ENCODE assay signal across 18 cellular contexts in genomic region chr4:78781925-78782324, GRCh38. TPM values are rescaled to one million over a fixed set of nuclear protein-coding genes. Genes with fewer than 3 reads are reported as not detected.
DNase-seq lines count a peak whose midpoint lies in the region; ATAC-seq, FAIRE-seq and TF ChIP-seq lines count a peak whose summit lies in the region.
"Had no signal": no experiment of that assay in that cellular context is flagged by ENCODE, and none has a peak within 500 bp of the region (broad histone marks: within the 10 kb centered on the region; RNA-seq: fewer than 3 reads in every experiment).

No MANE protein-coding gene starts in this region.

- no peak overlapping the region for H2BK15ac ChIP-seq in IMR-90 (ENCODE audit: low read depth, low read length)

- H3K9me3 ChIP-seq in IMR-90 (ENCODE audit: control insufficient read depth, insufficient read depth, low read length) (no peaks in the 10 kb centered on the region), OCI-LY1 (ENCODE audit: low read length) (no peaks in the 10 kb centered on the region), left lung (no peaks in the 10 kb centered on the region)
- H3K9me3 ChIP-seq: ovary, thyroid gland had no signal

- TF ChIP-seq POLR2A in IMR-90 (IDR thresholded peaks at IDR 0.05; ENCODE audit: low read depth, low read length) = no peak

- no peak for FAIRE-seq in RCC 7860 (lab: Jason Lieb, UNC)

- no peak overlapping the region for H4K8ac ChIP-seq in IMR-90 (ENCODE audit: low read depth in 2 of 2, low read length in 2 of 2)

- H3K4me3 Mint-ChIP-seq in T-cell = no peak overlapping the region
- H3K4me3 Mint-ChIP-seq: T-helper 17 cell had no signal

- no peak overlapping the region for H3K27ac Mint-ChIP-seq in T-cell
- H3K27ac Mint-ChIP-seq: T-helper 17 cell had no signal

- H3K9ac ChIP-seq in IMR-90 (ENCODE audit: low read depth, low read length) = no peak overlapping the region
- no peak overlapping the region for H3K9ac ChIP-seq in OCI-LY1 (ENCODE audit: low read length)

- in situ Hi-C loops in IMR-90 (cut with MboI; ENCODE audit: low sequenced_read_pairs) = no loop called here

- peaks cover 4% of the 10 kb centered on the region for H3K36me3 Mint-ChIP-seq in T-cell

- H3K79me2 ChIP-seq in OCI-LY1 (ENCODE audit: insufficient read depth, low read length) = peaks cover 98% of the 10 kb centered on the region

- no peak overlapping the region for H3K56ac ChIP-seq in IMR-90 (ENCODE audit: extremely low read depth, insufficient read depth, low read length)

- CTCF ChIA-PET in IMR-90 (lab: Yijun Ruan, JAX) (interaction anchor here (0.7 kb wide), 2 partner anchors 8 to 42 kb away, joined by 3 read pairs; no protein-coding TSS in a partner anchor), T-cell (lab: Charles Lee) (interaction anchor here in 1 of 2 donors (1.0 kb wide), 1 partner anchor 82 kb away, joined by 3 read pairs; no protein-coding TSS in a partner anchor)

- no peaks in the 10 kb centered on the region for H3K9me2 ChIP-seq in OCI-LY1 (ENCODE audit: low read depth, low read length)

- H2BK20ac ChIP-seq in IMR-90 (ENCODE audit: low read depth, low read length) = no peak overlapping the region

- H3K4me1 Mint-ChIP-seq in T-cell = peaks cover 13 to 18% (median 16%) of the 10 kb centered on the region in 3 donors

- peaks cover 30 to 63% of the 10 kb centered on the region in 2 experiments for H3K79me1 ChIP-seq in IMR-90 (ENCODE audit: low read depth in 1 of 2, low read length in 2 of 2)

- 0 out of 2 replicates have a peak, but pooled peaks cover 2% of the 10 kb centered on the region for H3K36me3 ChIP-seq in IMR-90 (ENCODE audit: control insufficient read depth, insufficient read depth, low read length)
- peaks cover 32% of the 10 kb centered on the region for H3K36me3 ChIP-seq in OCI-LY1 (ENCODE audit: insufficient read depth, low read length)
- no peaks in the 10 kb centered on the region for H3K36me3 ChIP-seq in left lung
- H3K36me3 ChIP-seq: ovary, thyroid gland had no signal

- no peaks in the 10 kb centered on the region for H3K27me3 ChIP-seq in IMR-90 (ENCODE audit: control insufficient read depth, insufficient read depth, low read length)
- H3K27me3 ChIP-seq in OCI-LY1 (ENCODE audit: insufficient read depth, low read length) = no peaks in the 10 kb centered on the region
- no peaks in the 10 kb centered on the region for H3K27me3 ChIP-seq in left lung
- H3K27me3 ChIP-seq: ovary, thyroid gland had no signal

- POLR2A ChIA-PET in IMR-90 (lab: Charles Lee; ENCODE audit: unreplicated experiment) (interaction anchor here (0.6 kb wide), 1 partner anchor 1074 kb away, joined by 3 read pairs; no protein-coding TSS in a partner anchor), T-cell (lab: Charles Lee) (no interaction called here)

- TF ChIP-seq CTCF in IMR-90 (conservative IDR thresholded peaks at IDR 0.05; ENCODE audit: low read depth, low read length) (no peak), OCI-LY1 (IDR thresholded peaks at IDR 0.05; ENCODE audit: low read length) (no peak), left lung (IDR thresholded peaks at IDR 0.05) (no peak)

- H3K18ac ChIP-seq in IMR-90 (ENCODE audit: low read depth, low read length) = no peak overlapping the region

- peaks cover 11% of the 10 kb centered on the region for H3K9me1 ChIP-seq in IMR-90 (ENCODE audit: insufficient read depth, low read length)

- 0 out of 2 replicates have a peak overlapping the region, but pooled peaks have one; percentile 7 for H3K14ac ChIP-seq in IMR-90 (replicated peaks; ENCODE audit: low read depth, low read length)

- no peak overlapping the region for H4K91ac ChIP-seq in IMR-90 (ENCODE audit: insufficient read depth, low read depth, low read length)

- no peak overlapping the region for H2BK5ac ChIP-seq in IMR-90 (ENCODE audit: low read depth, low read length, poor library complexity, severe bottlenecking)

- H3K27ac ChIP-seq in IMR-90 (ENCODE audit: insufficient read depth, low read length) (no peak overlapping the region), OCI-LY1 (ENCODE audit: low read depth, low read length, poor library complexity, severe bottlenecking) (peak overlapping the region; percentile 29), left lung (peak overlapping the region in 1 of 2 donors; percentile 45)
- H3K27ac ChIP-seq: ovary, thyroid gland had no signal

- H3K4me3 ChIP-seq in IMR-90 (ENCODE audit: insufficient read depth, low read depth, low read length) = no peak overlapping the region
- H3K4me3 ChIP-seq in OCI-LY1 (ENCODE audit: low read depth, low read length, poor library complexity, severe bottlenecking) = no peak overlapping the region
- H3K4me3 ChIP-seq in left lung = no peak overlapping the region
- H3K4me3 ChIP-seq: ovary, smooth muscle cell, thyroid gland had no signal

- H3K4ac ChIP-seq in IMR-90 (ENCODE audit: low read depth, low read length) = no peak overlapping the region

- no peaks in the 10 kb centered on the region for H3F3A ChIP-seq in OCI-LY1 (ENCODE audit: insufficient read depth, low read length)

- H3K9me3 Mint-ChIP-seq in T-cell = no peaks in the 10 kb centered on the region

- H4K20me1 ChIP-seq in IMR-90 (ENCODE audit: insufficient read depth, low read length) = peaks cover 48% of the 10 kb centered on the region; the same call in 1 of the 2 replicates
- H4K20me1 ChIP-seq in OCI-LY1 (ENCODE audit: insufficient read depth, low read length) = no peaks in the 10 kb centered on the region

- H3K4me1 ChIP-seq in IMR-90 (ENCODE audit: control insufficient read depth, insufficient read depth, low read length) (peaks cover 8% of the 10 kb centered on the region; the same call in 1 of the 2 replicates), OCI-LY1 (ENCODE audit: insufficient read depth, low read length, severe bottlenecking) (peaks cover 66% of the 10 kb centered on the region), left lung (peaks cover 7 to 67% of the 10 kb centered on the region in 2 donors)

- dilution Hi-C loops in IMR-90 (cut with HindIII; ENCODE audit: low sequenced_read_pairs, unreplicated experiment) = no loop called here

- DNase-seq in DMS53 treated with DMSO at 0.1 percent for 48 hours (lab: John Stamatoyannopoulos, UW; ENCODE audit: unreplicated experiment) (peak; percentile 33), IMR-90 (no peak), left lung (no peak), RCC 7860 (ENCODE audit: low spot score) (no peak), T-cell (no peak)
- DNase-seq in stimulated activated naive CD4-positive, alpha-beta T cell (lab: John Stamatoyannopoulos, UW) = no peak
- DNase-seq: activated gamma-delta T cell, foreskin melanocyte, Karpas-422, NCI-H187 treated with DMSO at 0.1 percent for 48 hours, ovary, RPMI8226, T-helper 17 cell had no signal

- no peak overlapping the region for H2AK9ac ChIP-seq in IMR-90 (replicated peaks; ENCODE audit: low read depth, low read length, poor library complexity)

- no peak overlapping the region for H2AFZ ChIP-seq in IMR-90 (replicated peaks; ENCODE audit: low read length, poor library complexity)
- H2AFZ ChIP-seq in OCI-LY1 (ENCODE audit: low read length) = no peak overlapping the region

- 80% methylated on average over 1 of the region's 3 CpGs; no CpG with 5 or more reads in 1 of the 2 experiments for WGBS in IMR-90 (ENCODE audit: extremely low coverage in 2 of 2, insufficient read length in 1 of 2), 2 experiments

- no peak overlapping the region for H2AK5ac ChIP-seq in IMR-90 (ENCODE audit: low read depth, low read length)

- no TSS peak for BruUV-seq in IMR-90 (replicated peaks; lab: Mats Ljungman, UMichigan)

- H3K27me3 Mint-ChIP-seq in T-cell = no peaks in the 10 kb centered on the region
- H3K27me3 Mint-ChIP-seq: T-helper 17 cell had no signal

- H3K4me2 ChIP-seq in IMR-90 (ENCODE audit: low read depth, low read length) (no peak overlapping the region), OCI-LY1 (ENCODE audit: low read length) (peak overlapping the region; percentile 5; the same call in 1 of the 2 replicates)
- H3K4me2 ChIP-seq: smooth muscle cell had no signal

- intact Hi-C loops in IMR-90 (cut with micrococcal nuclease) (no loop called here), left lung (cut with DNase I) (no loop called here)

- H2BK120ac ChIP-seq in IMR-90 (ENCODE audit: low read depth, low read length) = no peak overlapping the region

- no peak for ATAC-seq in IMR-90 (ENCODE audit: low read depth)
- peak; percentile 90 for ATAC-seq in left lung
- no peak for ATAC-seq in GM18502 (IDR thresholded peaks at IDR 0.05; ENCODE audit: poor library complexity, unreplicated experiment)
- ATAC-seq in T-cell (replicated peaks in 1 of 4) = no peak
- ATAC-seq: left lobe of liver, T-helper 17 cell had no signal

- no peak overlapping the region for H3K23ac ChIP-seq in IMR-90 (ENCODE audit: low read depth, low read length)

- H4K5ac ChIP-seq in IMR-90 (ENCODE audit: low read depth, low read length) = no peak overlapping the region; the same call in 1 of the 2 replicates

- no peak for TF ChIP-seq RAD21 in IMR-90 (IDR thresholded peaks at IDR 0.05; ENCODE audit: low read length)

TF ChIP-seq in IMR-90, 13 proteins besides CTCF, POLR2A, EP300 and RAD21:
- TF ChIP-seq USF2 (IDR thresholded peaks at IDR 0.05; ENCODE audit: low read depth, low read length) = no peak

RNA-seq across cellular contexts. Expression of gene BMP2K, which starts 5.8 kb away (rescaled TPM):
- total RNA-seq in IMR-90 (2012; rRNA removed) (46.1 and 59.7 TPM in 2 replicates), left lung (10 to 100 TPM; 46.1 to 67.0 TPM), T-cell (10 to 100 TPM in 4 of 5 donors, 1 to 10 TPM in 1; 6.7 to 13.4 (median 12.1) TPM)
- 14.3 and 15.8 TPM in 2 replicates for polyA plus RNA-seq in IMR-90 (2012; rRNA removed)
- 3.6 and 3.8 TPM in 2 replicates for polyA plus RNA-seq in IMR-90 (2012; cell fraction: cytosol; rRNA removed)
- 7.6 and 39.7 TPM in 2 replicates for polyA plus RNA-seq in IMR-90 (2012; cell fraction: nucleus; rRNA removed; ENCODE audit: low replicate concordance)
